In the genomic region with DNA sequence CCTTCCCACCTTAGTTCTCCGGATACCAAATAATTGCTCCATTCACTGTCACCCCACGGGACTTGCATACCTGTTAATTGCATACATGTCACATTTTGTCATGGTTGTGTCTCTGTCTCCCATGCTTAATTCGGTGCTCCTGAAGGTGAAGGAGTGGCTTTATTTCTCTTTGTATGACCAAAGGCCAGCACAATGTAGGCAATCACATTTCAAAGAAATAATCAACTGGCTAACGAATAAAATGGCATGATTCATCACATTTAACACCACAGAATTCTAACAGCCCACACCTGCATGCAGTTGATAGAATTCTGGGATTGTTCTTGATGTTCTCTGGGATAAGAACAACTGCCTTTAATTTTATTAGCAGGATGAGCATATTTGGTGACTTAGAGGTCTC, we compare ENCODE assay signal across 17 cellular contexts. TPM values are rescaled to one million over a fixed set of nuclear protein-coding genes. Genes with fewer than 3 reads are reported as not detected.
DNase-seq lines count a peak whose midpoint lies in the region; ATAC-seq, FAIRE-seq and TF ChIP-seq lines count a peak whose summit lies in the region.
"Had no signal": no experiment of that assay in that cellular context is flagged by ENCODE, and none has a peak within 500 bp of the region (broad histone marks: within the 10 kb centered on the region; RNA-seq: fewer than 3 reads in every experiment).

No MANE protein-coding gene starts in this region.

- H2BK15ac ChIP-seq in mesendoderm (replicated peaks; ENCODE audit: low read depth): no peak overlapping the region

- ATAC-seq in stimulated activated naive B cell treated with anti-CD40 and anti-IgM and Interleukin-4, amounts not matched to agents 10 μg/mL and 1 μg/mL and 100 μg/mL, for 72 hours (replicated peaks): no peak
- ATAC-seq in GM21723 (IDR thresholded peaks at IDR 0.05; ENCODE audit: unreplicated experiment) (no peak), HG03159 (IDR thresholded peaks at IDR 0.05; ENCODE audit: unreplicated experiment) (no peak)

- no peak overlapping the region for H4K8ac ChIP-seq in mesendoderm (ENCODE audit: low read depth, low read length)

- H2BK5ac ChIP-seq in mesendoderm (ENCODE audit: low read length): no peak overlapping the region

- H4K5ac ChIP-seq in mesendoderm (ENCODE audit: low read length): no peak overlapping the region

- no CpG with 5 or more reads among the region's 4 CpGs for WGBS in mesendoderm (ENCODE audit: extremely low coverage, insufficient coverage, low lambda C conversion rate)

- peaks cover 27 to 28% of the 10 kb centered on the region in 2 donors for H3K4me1 Mint-ChIP-seq in stimulated activated naive B cell treated with anti-CD40 and anti-IgM and Interleukin-4, amounts not matched to agents 10 μg/mL and 1 μg/mL and 100 μg/mL, for 72 hours
- H3K4me1 Mint-ChIP-seq: H9 had no signal

- H3K4me2 ChIP-seq in mesendoderm (ENCODE audit: low read length): no peak overlapping the region

- no peak overlapping the region for H3K18ac ChIP-seq in mesendoderm (ENCODE audit: low read length)

- H3K27ac ChIP-seq in mesendoderm (ENCODE audit: low read depth, low read length): no peak overlapping the region

- no peak overlapping the region for H2BK120ac ChIP-seq in mesendoderm (ENCODE audit: low read depth, low read length)

- peak overlapping the region; percentile 27 for H3K27ac Mint-ChIP-seq in stimulated activated naive B cell treated with anti-CD40 and anti-IgM and Interleukin-4, amounts not matched to agents 10 μg/mL and 1 μg/mL and 100 μg/mL, for 72 hours
- H3K27ac Mint-ChIP-seq: CD8-positive, alpha-beta memory T cell; H9 had no signal

- H3K4me3 ChIP-seq in bronchial epithelial cell (ENCODE audit: low read depth, low read length) (no peak overlapping the region), mesendoderm (ENCODE audit: low read length) (no peak overlapping the region)

- H3K56ac ChIP-seq in mesendoderm (ENCODE audit: low read length): no peak overlapping the region

- H3K9ac ChIP-seq in mesendoderm (ENCODE audit: low read length): no peak overlapping the region

- DNase-seq in bronchial epithelial cell (ENCODE audit: low read depth) (no peak), mesendoderm (peak; percentile 13), Kasumi-1 (lab: John Stamatoyannopoulos, UW) (no peak)
- DNase-seq in stimulated activated naive B cell treated with anti-CD40 and anti-IgM and Interleukin-4, amounts not matched to agents 10 μg/mL and 1 μg/mL and 100 μg/mL, for 72 hours: no peak
- DNase-seq: ACHN; BE2C; C1 segment of cervical spinal cord; CD4-positive, CD25-positive, alpha-beta regulatory T cell; CD8-positive, alpha-beta memory T cell; COR-L47; H9 had no signal

- H3K79me1 ChIP-seq in mesendoderm (ENCODE audit: low read length): no peaks in the 10 kb centered on the region

- H3K27me3 Mint-ChIP-seq in stimulated activated naive B cell treated with anti-CD40 and anti-IgM and Interleukin-4, amounts not matched to agents 10 μg/mL and 1 μg/mL and 100 μg/mL, for 72 hours: peaks cover 0 to 13% of the 10 kb centered on the region in 2 donors
- H3K27me3 Mint-ChIP-seq: CD4-positive, CD25-positive, alpha-beta regulatory T cell had no signal

- no peak overlapping the region for H3K23ac ChIP-seq in mesendoderm (ENCODE audit: low read length)

- TF ChIP-seq CTCF in bronchial epithelial cell (IDR thresholded peaks at IDR 0.05; ENCODE audit: insufficient read depth, low read length, severe bottlenecking): no peak

- H3K27me3 ChIP-seq in bronchial epithelial cell (ENCODE audit: control insufficient read depth, insufficient read depth, low read length): no peaks in the 10 kb centered on the region
- H3K27me3 ChIP-seq in mesendoderm (ENCODE audit: insufficient read depth, low read length, poor library complexity): no peaks in the 10 kb centered on the region
- H3K27me3 ChIP-seq: BE2C had no signal

- H3K4me1 ChIP-seq in mesendoderm (ENCODE audit: control insufficient read depth, low read depth, low read length): no peaks in the 10 kb centered on the region
- H3K4me1 ChIP-seq: BE2C had no signal

- H2AK5ac ChIP-seq in mesendoderm (ENCODE audit: low read length): no peak overlapping the region

- peak; percentile 43 for FAIRE-seq in bronchial epithelial cell (lab: Jason Lieb, UNC)
- FAIRE-seq: A204.1, G401.6, H1 had no signal

- peaks cover 6 to 7% of the 10 kb centered on the region in 2 donors for H3K36me3 Mint-ChIP-seq in stimulated activated naive B cell treated with anti-CD40 and anti-IgM and Interleukin-4, amounts not matched to agents 10 μg/mL and 1 μg/mL and 100 μg/mL, for 72 hours
- H3K36me3 Mint-ChIP-seq: CD4-positive, CD25-positive, alpha-beta regulatory T cell; CD8-positive, alpha-beta memory T cell had no signal

- no peak overlapping the region for H3K4me3 Mint-ChIP-seq in stimulated activated naive B cell treated with anti-CD40 and anti-IgM and Interleukin-4, amounts not matched to agents 10 μg/mL and 1 μg/mL and 100 μg/mL, for 72 hours
- H3K4me3 Mint-ChIP-seq: CD4-positive, CD25-positive, alpha-beta regulatory T cell; CD8-positive, alpha-beta memory T cell; H9 had no signal

- no peaks in the 10 kb centered on the region for H3K79me2 ChIP-seq in mesendoderm (ENCODE audit: control insufficient read depth, insufficient read depth, low read length)

- H3K9me3 Mint-ChIP-seq in stimulated activated naive B cell treated with anti-CD40 and anti-IgM and Interleukin-4, amounts not matched to agents 10 μg/mL and 1 μg/mL and 100 μg/mL, for 72 hours: peaks cover 4 to 8% of the 10 kb centered on the region in 2 donors

- no peak overlapping the region for H3K4ac ChIP-seq in mesendoderm (ENCODE audit: low read depth, low read length)

- H3K36me3 ChIP-seq in bronchial epithelial cell (ENCODE audit: control insufficient read depth, insufficient read depth, low read length) (no peaks in the 10 kb centered on the region), mesendoderm (ENCODE audit: control insufficient read depth, insufficient read depth, low read length) (no peaks in the 10 kb centered on the region)
- H3K36me3 ChIP-seq: BE2C had no signal

RNA-seq across cellular contexts. Expression of gene ATXN3L, which starts 59.3 kb away (rescaled TPM):
- total RNA-seq in bronchial epithelial cell: not detected in 2 replicates
- polyA plus RNA-seq in mesendoderm (2013, experiment 1 of 2): not detected
- not detected for polyA plus RNA-seq in mesendoderm (2013, experiment 2 of 2)
- total RNA-seq: CD4-positive, CD25-positive, alpha-beta regulatory T cell; CD8-positive, alpha-beta memory T cell; H1; H9; HT-29 had no signal
- polyA plus RNA-seq: CD4-positive, CD25-positive, alpha-beta regulatory T cell; CD8-positive, alpha-beta memory T cell; H1 had no signal
